8 cellular contexts compared by ENCODE assay signal in genomic region chr6:34888874-34889555, GRCh38. TPM values are rescaled to one million over a fixed set of nuclear protein-coding genes. Genes with fewer than 3 reads are reported as not detected.
DNase-seq lines count a peak whose midpoint lies in the region; ATAC-seq, FAIRE-seq and TF ChIP-seq lines count a peak whose summit lies in the region.

A gene with protein sequence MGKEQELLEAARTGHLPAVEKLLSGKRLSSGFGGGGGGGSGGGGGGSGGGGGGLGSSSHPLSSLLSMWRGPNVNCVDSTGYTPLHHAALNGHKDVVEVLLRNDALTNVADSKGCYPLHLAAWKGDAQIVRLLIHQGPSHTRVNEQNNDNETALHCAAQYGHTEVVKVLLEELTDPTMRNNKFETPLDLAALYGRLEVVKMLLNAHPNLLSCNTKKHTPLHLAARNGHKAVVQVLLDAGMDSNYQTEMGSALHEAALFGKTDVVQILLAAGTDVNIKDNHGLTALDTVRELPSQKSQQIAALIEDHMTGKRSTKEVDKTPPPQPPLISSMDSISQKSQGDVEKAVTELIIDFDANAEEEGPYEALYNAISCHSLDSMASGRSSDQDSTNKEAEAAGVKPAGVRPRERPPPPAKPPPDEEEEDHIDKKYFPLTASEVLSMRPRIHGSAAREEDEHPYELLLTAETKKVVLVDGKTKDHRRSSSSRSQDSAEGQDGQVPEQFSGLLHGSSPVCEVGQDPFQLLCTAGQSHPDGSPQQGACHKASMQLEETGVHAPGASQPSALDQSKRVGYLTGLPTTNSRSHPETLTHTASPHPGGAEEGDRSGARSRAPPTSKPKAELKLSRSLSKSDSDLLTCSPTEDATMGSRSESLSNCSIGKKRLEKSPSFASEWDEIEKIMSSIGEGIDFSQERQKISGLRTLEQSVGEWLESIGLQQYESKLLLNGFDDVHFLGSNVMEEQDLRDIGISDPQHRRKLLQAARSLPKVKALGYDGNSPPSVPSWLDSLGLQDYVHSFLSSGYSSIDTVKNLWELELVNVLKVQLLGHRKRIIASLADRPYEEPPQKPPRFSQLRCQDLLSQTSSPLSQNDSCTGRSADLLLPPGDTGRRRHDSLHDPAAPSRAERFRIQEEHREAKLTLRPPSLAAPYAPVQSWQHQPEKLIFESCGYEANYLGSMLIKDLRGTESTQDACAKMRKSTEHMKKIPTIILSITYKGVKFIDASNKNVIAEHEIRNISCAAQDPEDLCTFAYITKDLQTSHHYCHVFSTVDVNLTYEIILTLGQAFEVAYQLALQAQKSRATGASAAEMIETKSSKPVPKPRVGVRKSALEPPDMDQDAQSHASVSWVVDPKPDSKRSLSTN (plus strand): TSS chr6:34889255. CDS start chr6:34889403, 148 bp downstream.

- peak within 1 kb of the TSS; percentile 97 to 100 (median 99) for H3K27ac Mint-ChIP-seq in naive B cell

- peak; percentile 60 to 64 for DNase-seq in A549 (ENCODE audit: low read depth in 1 of 2, low spot score in 1 of 2)
- peak; percentile 86 for DNase-seq in HTR-8/SVneo (ENCODE audit: insufficient read length, low spot score)
- DNase-seq in PC-3, result peak; percentile 89
- DNase-seq in activated T-cell treated with anti-CD3 and anti-CD28 coated beads, Interleukin-2, amount 50 U/mL, for 48 hours, result peak; percentile 93 to 94
- DNase-seq in esophagus squamous epithelium (lab: John Stamatoyannopoulos, UW), result peak; percentile 8
- DNase-seq in naive B cell, result peak; percentile 89
- peak; percentile 72 to 79 for DNase-seq in stimulated activated CD8-positive, alpha-beta memory T cell treated with anti-CD3 and anti-CD28 coated beads, Interleukin-7, amount 100 ng/mL, for 48 hours (ENCODE audit: extremely low read depth in 1 of 2, low read depth in 1 of 2)

- BruUV-seq in PC-3 (replicated peaks; lab: Mats Ljungman, UMichigan), result no TSS peak

- no peaks in the 10 kb centered on the region for H3K27me3 ChIP-seq in PC-3 (ENCODE audit: low read length)
- no peaks in the 10 kb centered on the region for H3K27me3 ChIP-seq in esophagus squamous epithelium

- peaks cover 29 to 55% (median 47%) of the 10 kb centered on the region in 3 donors for H3K4me1 Mint-ChIP-seq in naive B cell

- TF ChIP-seq CTCF in A549 (IDR thresholded peaks at IDR 0.05) (no peak), PC-3 (conservative IDR thresholded peaks at IDR 0.05; ENCODE audit: low read depth, low read length) (no peak), esophagus squamous epithelium (IDR thresholded peaks at IDR 0.05) (no peak)

- peak within 1 kb of the TSS; percentile 85 for H3K9ac ChIP-seq in PC-3 (ENCODE audit: low read length)

- ATAC-seq in A549 (peak; percentile 77 to 87), GM18868 (IDR thresholded peaks at IDR 0.05; ENCODE audit: unreplicated experiment) (peak; percentile 67), PC-3 (peak; percentile 56), naive B cell (ENCODE audit: low read depth in 2 of 2) (peak; percentile 72 to 76)

- H3K27me3 Mint-ChIP-seq in naive B cell, result no peaks in the 10 kb centered on the region

- peaks cover 16% of the 10 kb centered on the region; the same call in 1 of the 3 replicates for H3K4me1 ChIP-seq in A549
- H3K4me1 ChIP-seq in PC-3 (ENCODE audit: insufficient read depth, low read length), result peaks cover 12% of the 10 kb centered on the region
- peaks cover 23 to 58% (median 25%) of the 10 kb centered on the region in 3 donors for H3K4me1 ChIP-seq in esophagus squamous epithelium

- peak within 1 kb of the TSS; percentile 73 to 92 for H3K27ac ChIP-seq in A549
- peak within 1 kb of the TSS; percentile 48 for H3K27ac ChIP-seq in PC-3 (ENCODE audit: low read length)
- peak within 1 kb of the TSS; percentile 92 to 96 (median 94) for H3K27ac ChIP-seq in esophagus squamous epithelium

- no peaks in the 10 kb centered on the region for H3F3A ChIP-seq in PC-3 (ENCODE audit: low read length, unreplicated experiment)

- H3K9me3 Mint-ChIP-seq in naive B cell, result peaks cover 0 to 3% (median 0%) of the 10 kb centered on the region in 7 donors

- peaks cover 20% of the 10 kb centered on the region; the same call in 1 of the 2 replicates for H4K20me1 ChIP-seq in PC-3 (ENCODE audit: low read length)

- POLR2A ChIA-PET in A549 (lab: Yijun Ruan, JAX) (interaction anchor here (0.5 to 1.5 kb wide), 3 partner anchors 25 to 370 kb away, joined by 3 to 4 read pairs (median 3); partner anchors contain the start of gene ZNF76), PC-3 (lab: Charles Lee; ENCODE audit: unreplicated experiment) (interaction anchor here (0.6 to 1.1 kb wide), 6 partner anchors 19 to 440 kb away, joined by 3 to 6 read pairs (median 3); no protein-coding TSS in a partner anchor)

- TF ChIP-seq POLR2A in A549 (IDR thresholded peaks at IDR 0.05; ENCODE audit: low read length) (peak; percentile 43; the same call in 1 of the 2 replicates), esophagus squamous epithelium (IDR thresholded peaks at IDR 0.05) (peak in 3 of 4 donors; percentile 50 to 92 (median 79))

- H3K4me3 ChIP-seq in A549 (peak within 1 kb of the TSS; percentile 71), PC-3 (ENCODE audit: low read length) (peak within 1 kb of the TSS; percentile 90), esophagus squamous epithelium (peak within 1 kb of the TSS; percentile 63 to 97 (median 90))

- H2AFZ ChIP-seq in PC-3 (ENCODE audit: low read length), result peak within 1 kb of the TSS; percentile 82

- no peaks in the 10 kb centered on the region for H3K9me2 ChIP-seq in PC-3 (replicated peaks; ENCODE audit: low read length)

- peaks cover 4 to 12% of the 10 kb centered on the region in 2 donors for H3K36me3 Mint-ChIP-seq in naive B cell

- TF ChIP-seq RAD21 in A549 (conservative IDR thresholded peaks at IDR 0.05 in 1 of 2, IDR thresholded peaks at IDR 0.05 in 1 of 2), result no peak

- H3K4me2 ChIP-seq in A549 (peak within 1 kb of the TSS; percentile 92), PC-3 (ENCODE audit: low read length) (peak within 1 kb of the TSS; percentile 90)

- CTCF ChIA-PET in A549 (lab: Yijun Ruan, JAX) (interaction anchor here (1.0 to 1.5 kb wide), 4 partner anchors 98 to 287 kb away, joined by 3 read pairs; partner anchors contain the start of gene BLTP3A), PC-3 (lab: Charles Lee) (interaction anchor here (0.8 kb wide), 1 partner anchor 84 kb away, joined by 5 read pairs; no protein-coding TSS in a partner anchor)

- intact Hi-C loops in PC-3 (cut with micrococcal nuclease) (loop anchor here (2.0 to 5.0 kb wide), 2 partner anchors 64 to 253 kb away; partner anchors contain the start of gene TCP11), esophagus squamous epithelium (cut with DNase I) (no loop called here)

- 1% methylated on average over 8 of the region's 60 CpGs for WGBS in A549 (ENCODE audit: missing lambda C conversion rate)
- WGBS in esophagus squamous epithelium, 2 donors, result 0 to 4% methylated on average over 8 to 11 of the region's 60 CpGs

- peaks cover 3% of the 10 kb centered on the region; the same call in 1 of the 2 replicates for H3K36me3 ChIP-seq in PC-3 (ENCODE audit: low read depth, low read length)
- H3K36me3 ChIP-seq in esophagus squamous epithelium, result peaks cover 0 to 7% (median 0%) of the 10 kb centered on the region in 3 donors

- H3K79me2 ChIP-seq in PC-3 (ENCODE audit: low read length), result peaks cover 87% of the 10 kb centered on the region

- TF ChIP-seq EP300 in A549 (IDR thresholded peaks at IDR 0.05), result no peak

- H3K9me3 ChIP-seq in A549, result no peaks in the 10 kb centered on the region
- H3K9me3 ChIP-seq in PC-3 (ENCODE audit: low read length), result no peaks in the 10 kb centered on the region
- H3K9me3 ChIP-seq in esophagus squamous epithelium, result no peaks in the 10 kb centered on the region

- no peak for FAIRE-seq in A549 (lab: Jason Lieb, UNC)
- peak; percentile 72 for FAIRE-seq in HTR-8/SVneo (lab: Jason Lieb, UNC)

- H3K4me3 Mint-ChIP-seq in naive B cell, result peak within 1 kb of the TSS; percentile 97 to 100 (median 99)

TF ChIP-seq in A549, 52 proteins besides CTCF, POLR2A, EP300 and RAD21:
- TF ChIP-seq PHF8 (IDR thresholded peaks at IDR 0.05; ENCODE audit: borderline replicate concordance, low read depth), result 0 out of 2 replicates have a peak, but pooled peaks have one; percentile 31
- TF ChIP-seq NPAS2 (CRISPR knock-in tag; IDR thresholded peaks at IDR 0.05; ENCODE audit: borderline replicate concordance), result no peak
- no peak; a peak in 1 of 5 replicates for TF ChIP-seq JUN (IDR thresholded peaks at IDR 0.05)
TF ChIP-seq in A549: peak in this region for 1.

RNA-seq across cellular contexts. Expression of the gene that starts here (rescaled TPM):
- polyA plus RNA-seq in A549 (2011; rRNA removed), result 3.6 and 6.0 TPM in 2 replicates
- 3.1 and 3.7 TPM in 2 replicates for polyA plus RNA-seq in A549 (2012; cell fraction: cytosol; rRNA removed)
- 7.3 and 8.7 TPM in 2 replicates for polyA plus RNA-seq in A549 (2012; cell fraction: nucleus; rRNA removed)
- polyA plus RNA-seq in A549 (2017; fragmentation: RNase III; extraction: RNeasy Plus Mini Kit Qiagen cat#74134 plus additional on column Dnase treatment), result 4.9 to 5.9 TPM (median 5.4 TPM) in 3 replicates
- polyA minus RNA-seq in A549 (2011; rRNA and poly(A)+ RNA removed), result 9.8 and 10.9 TPM in 2 replicates
- 18.8 and 21.3 TPM in 2 replicates for total RNA-seq in PC-3 (2014; rRNA removed)
- 10 to 100 TPM; 12.6 to 27.1 (median 17.5) TPM for total RNA-seq in esophagus squamous epithelium
- polyA plus RNA-seq in naive B cell (ENCODE audit: low read depth in 6 of 6), result 1 to 10 TPM in 5 of 6 donors, not detected in 1; 1.4 to 5.5 (median 2.3) TPM

Comparison
In these comparisons a context has a peak if more than half of its experiments do, and no peak if none do; other contexts are left out.
1. Peak in every context shown above with its lines: DNase-seq, ATAC-seq, H3K4me3 ChIP-seq and H3K27ac ChIP-seq.
2. DNase-seq: peak in every context shown above with its lines; median percentile 94 in activated T-cell treated with anti-CD3 and anti-CD28 coated beads, Interleukin-2, amount 50 U/mL, for 48 hours; 89 in PC-3; 89 in naive B cell; 86 in HTR-8/SVneo; 76 in stimulated activated CD8-positive, alpha-beta memory T cell treated with anti-CD3 and anti-CD28 coated beads, Interleukin-7, amount 100 ng/mL, for 48 hours; 62 in A549; 8 in esophagus squamous epithelium.